ENCODE assay signal across 2 cellular contexts in the genomic region with DNA sequence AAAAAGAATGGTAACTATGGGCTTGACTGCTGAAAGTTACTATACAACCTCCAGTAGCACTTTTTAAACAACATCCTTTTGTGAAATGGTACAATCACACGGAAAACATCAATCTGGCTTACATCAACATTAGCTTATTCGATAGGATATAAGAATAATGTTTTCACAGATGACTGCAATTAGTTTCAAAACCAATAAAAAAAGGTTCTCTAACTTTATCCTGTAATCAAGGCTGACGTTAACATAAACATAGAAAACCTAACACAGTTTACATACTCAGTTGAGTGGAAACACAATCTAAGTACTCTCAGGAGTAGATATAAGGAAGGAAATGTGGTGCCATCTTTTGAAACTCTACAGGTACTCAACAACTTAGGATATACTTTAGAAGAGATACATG.
TF ChIP-seq lines count a peak whose summit lies in the region.

No MANE protein-coding gene starts in this region.

TF ChIP-seq in HEK293, 187 proteins besides CTCF, POLR2A, EP300 and RAD21 (continues in another document):
- TF ChIP-seq ZBTB20 (tag by site-specific recombination; IDR thresholded peaks at IDR 0.05) (no peak), ZNF843 (tag by site-specific recombination; IDR thresholded peaks at IDR 0.05) (no peak), ZNF146 (tag by site-specific recombination; IDR thresholded peaks at IDR 0.05) (no peak), OSR2 (tag by site-specific recombination; IDR thresholded peaks at IDR 0.05) (peak; percentile 40; the same call in 1 of the 2 replicates), ZBTB1 (tag by site-specific recombination; IDR thresholded peaks at IDR 0.05) (no peak), ZNF214 (tag by site-specific recombination; IDR thresholded peaks at IDR 0.05; ENCODE audit: borderline replicate concordance) (no peak), ZNF660 (tag by site-specific recombination; IDR thresholded peaks at IDR 0.05) (no peak), ZNF624 (tag by site-specific recombination; IDR thresholded peaks at IDR 0.05) (no peak), SP2 (tag by site-specific recombination; IDR thresholded peaks at IDR 0.05) (no peak), ZNF600 (tag by site-specific recombination; IDR thresholded peaks at IDR 0.05) (no peak), MZF1 (tag by site-specific recombination; IDR thresholded peaks at IDR 0.05; ENCODE audit: borderline replicate concordance) (no peak), ZNF555 (tag by site-specific recombination; conservative IDR thresholded peaks at IDR 0.05) (no peak), ZNF366 (tag by site-specific recombination; conservative IDR thresholded peaks at IDR 0.05) (no peak), ZNF548 (tag by site-specific recombination; IDR thresholded peaks at IDR 0.05) (no peak), ZFHX2 (tag by site-specific recombination; conservative IDR thresholded peaks at IDR 0.05) (no peak)
- TF ChIP-seq, protein P1, sequence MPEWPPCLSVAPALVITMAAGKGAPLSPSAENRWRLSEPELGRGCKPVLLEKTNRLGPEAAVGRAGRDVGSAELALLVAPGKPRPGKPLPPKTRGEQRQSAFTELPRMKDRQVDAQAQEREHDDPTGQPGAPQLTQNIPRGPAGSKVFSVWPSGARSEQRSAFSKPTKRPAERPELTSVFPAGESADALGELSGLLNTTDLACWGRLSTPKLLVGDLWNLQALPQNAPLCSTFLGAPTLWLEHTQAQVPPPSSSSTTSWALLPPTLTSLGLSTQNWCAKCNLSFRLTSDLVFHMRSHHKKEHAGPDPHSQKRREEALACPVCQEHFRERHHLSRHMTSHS (tag by site-specific recombination; IDR thresholded peaks at IDR 0.05), result no peak
- TF ChIP-seq, protein P2, sequence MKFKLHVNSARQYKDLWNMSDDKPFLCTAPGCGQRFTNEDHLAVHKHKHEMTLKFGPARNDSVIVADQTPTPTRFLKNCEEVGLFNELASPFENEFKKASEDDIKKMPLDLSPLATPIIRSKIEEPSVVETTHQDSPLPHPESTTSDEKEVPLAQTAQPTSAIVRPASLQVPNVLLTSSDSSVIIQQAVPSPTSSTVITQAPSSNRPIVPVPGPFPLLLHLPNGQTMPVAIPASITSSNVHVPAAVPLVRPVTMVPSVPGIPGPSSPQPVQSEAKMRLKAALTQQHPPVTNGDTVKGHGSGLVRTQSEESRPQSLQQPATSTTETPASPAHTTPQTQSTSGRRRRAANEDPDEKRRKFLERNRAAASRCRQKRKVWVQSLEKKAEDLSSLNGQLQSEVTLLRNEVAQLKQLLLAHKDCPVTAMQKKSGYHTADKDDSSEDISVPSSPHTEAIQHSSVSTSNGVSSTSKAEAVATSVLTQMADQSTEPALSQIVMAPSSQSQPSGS (tag by site-specific recombination; IDR thresholded peaks at IDR 0.05; ENCODE audit: low read depth), result no peak
- TF ChIP-seq, protein P3, sequence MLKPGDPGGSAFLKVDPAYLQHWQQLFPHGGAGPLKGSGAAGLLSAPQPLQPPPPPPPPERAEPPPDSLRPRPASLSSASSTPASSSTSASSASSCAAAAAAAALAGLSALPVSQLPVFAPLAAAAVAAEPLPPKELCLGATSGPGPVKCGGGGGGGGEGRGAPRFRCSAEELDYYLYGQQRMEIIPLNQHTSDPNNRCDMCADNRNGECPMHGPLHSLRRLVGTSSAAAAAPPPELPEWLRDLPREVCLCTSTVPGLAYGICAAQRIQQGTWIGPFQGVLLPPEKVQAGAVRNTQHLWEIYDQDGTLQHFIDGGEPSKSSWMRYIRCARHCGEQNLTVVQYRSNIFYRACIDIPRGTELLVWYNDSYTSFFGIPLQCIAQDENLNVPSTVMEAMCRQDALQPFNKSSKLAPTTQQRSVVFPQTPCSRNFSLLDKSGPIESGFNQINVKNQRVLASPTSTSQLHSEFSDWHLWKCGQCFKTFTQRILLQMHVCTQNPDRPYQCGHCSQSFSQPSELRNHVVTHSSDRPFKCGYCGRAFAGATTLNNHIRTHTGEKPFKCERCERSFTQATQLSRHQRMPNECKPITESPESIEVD (tag by site-specific recombination; IDR thresholded peaks at IDR 0.05), result peak; percentile 93
- TF ChIP-seq, protein P4, sequence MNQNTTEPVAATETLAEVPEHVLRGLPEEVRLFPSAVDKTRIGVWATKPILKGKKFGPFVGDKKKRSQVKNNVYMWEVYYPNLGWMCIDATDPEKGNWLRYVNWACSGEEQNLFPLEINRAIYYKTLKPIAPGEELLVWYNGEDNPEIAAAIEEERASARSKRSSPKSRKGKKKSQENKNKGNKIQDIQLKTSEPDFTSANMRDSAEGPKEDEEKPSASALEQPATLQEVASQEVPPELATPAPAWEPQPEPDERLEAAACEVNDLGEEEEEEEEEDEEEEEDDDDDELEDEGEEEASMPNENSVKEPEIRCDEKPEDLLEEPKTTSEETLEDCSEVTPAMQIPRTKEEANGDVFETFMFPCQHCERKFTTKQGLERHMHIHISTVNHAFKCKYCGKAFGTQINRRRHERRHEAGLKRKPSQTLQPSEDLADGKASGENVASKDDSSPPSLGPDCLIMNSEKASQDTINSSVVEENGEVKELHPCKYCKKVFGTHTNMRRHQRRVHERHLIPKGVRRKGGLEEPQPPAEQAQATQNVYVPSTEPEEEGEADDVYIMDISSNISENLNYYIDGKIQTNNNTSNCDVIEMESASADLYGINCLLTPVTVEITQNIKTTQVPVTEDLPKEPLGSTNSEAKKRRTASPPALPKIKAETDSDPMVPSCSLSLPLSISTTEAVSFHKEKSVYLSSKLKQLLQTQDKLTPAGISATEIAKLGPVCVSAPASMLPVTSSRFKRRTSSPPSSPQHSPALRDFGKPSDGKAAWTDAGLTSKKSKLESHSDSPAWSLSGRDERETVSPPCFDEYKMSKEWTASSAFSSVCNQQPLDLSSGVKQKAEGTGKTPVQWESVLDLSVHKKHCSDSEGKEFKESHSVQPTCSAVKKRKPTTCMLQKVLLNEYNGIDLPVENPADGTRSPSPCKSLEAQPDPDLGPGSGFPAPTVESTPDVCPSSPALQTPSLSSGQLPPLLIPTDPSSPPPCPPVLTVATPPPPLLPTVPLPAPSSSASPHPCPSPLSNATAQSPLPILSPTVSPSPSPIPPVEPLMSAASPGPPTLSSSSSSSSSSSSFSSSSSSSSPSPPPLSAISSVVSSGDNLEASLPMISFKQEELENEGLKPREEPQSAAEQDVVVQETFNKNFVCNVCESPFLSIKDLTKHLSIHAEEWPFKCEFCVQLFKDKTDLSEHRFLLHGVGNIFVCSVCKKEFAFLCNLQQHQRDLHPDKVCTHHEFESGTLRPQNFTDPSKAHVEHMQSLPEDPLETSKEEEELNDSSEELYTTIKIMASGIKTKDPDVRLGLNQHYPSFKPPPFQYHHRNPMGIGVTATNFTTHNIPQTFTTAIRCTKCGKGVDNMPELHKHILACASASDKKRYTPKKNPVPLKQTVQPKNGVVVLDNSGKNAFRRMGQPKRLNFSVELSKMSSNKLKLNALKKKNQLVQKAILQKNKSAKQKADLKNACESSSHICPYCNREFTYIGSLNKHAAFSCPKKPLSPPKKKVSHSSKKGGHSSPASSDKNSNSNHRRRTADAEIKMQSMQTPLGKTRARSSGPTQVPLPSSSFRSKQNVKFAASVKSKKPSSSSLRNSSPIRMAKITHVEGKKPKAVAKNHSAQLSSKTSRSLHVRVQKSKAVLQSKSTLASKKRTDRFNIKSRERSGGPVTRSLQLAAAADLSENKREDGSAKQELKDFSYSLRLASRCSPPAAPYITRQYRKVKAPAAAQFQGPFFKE (tag by site-specific recombination; IDR thresholded peaks at IDR 0.05; ENCODE audit: borderline replicate concordance), result no peak

TF ChIP-seq in K562, 482 proteins besides CTCF, POLR2A, EP300 and RAD21:
- TF ChIP-seq ZNF12 (CRISPR knock-in tag; IDR thresholded peaks at IDR 0.05) (no peak), SIX5 (IDR thresholded peaks at IDR 0.05; ENCODE audit: borderline replicate concordance in 1 of 2, insufficient read depth in 1 of 2, low read depth in 1 of 2, low read length in 2 of 2) (no peak), ZSCAN29 (IDR thresholded peaks at IDR 0.05) (no peak), ZNF780A (CRISPR knock-in tag; IDR thresholded peaks at IDR 0.05) (no peak), ATF1 (CRISPR knock-in tag; IDR thresholded peaks at IDR 0.05) (no peak), ATF1 (tag; IDR thresholded peaks at IDR 0.05) (no peak), NEUROD1 (IDR thresholded peaks at IDR 0.05; ENCODE audit: borderline replicate concordance, low read depth, low read length, partially characterized antibody) (no peak), FOXJ3 (CRISPR knock-in tag; IDR thresholded peaks at IDR 0.05) (no peak), FOXM1 (IDR thresholded peaks at IDR 0.05; ENCODE audit: low read depth) (no peak), FOXM1 (CRISPR knock-in tag; IDR thresholded peaks at IDR 0.05; ENCODE audit: low read depth) (no peak), CTBP1 (IDR thresholded peaks at IDR 0.05; ENCODE audit: borderline replicate concordance) (no peak), WHSC1 (IDR thresholded peaks at IDR 0.05; ENCODE audit: low read length) (no peak), YBX1 (IDR thresholded peaks at IDR 0.05) (no peak), SREBF2 (CRISPR knock-in tag; IDR thresholded peaks at IDR 0.05) (no peak), ZNF143 (CRISPR knock-in tag; IDR thresholded peaks at IDR 0.05) (no peak), PRPF4 (IDR thresholded peaks at IDR 0.05; ENCODE audit: insufficient read depth, low read depth, low read length, poor library complexity, severe bottlenecking) (no peak)
- TF ChIP-seq, protein P5, sequence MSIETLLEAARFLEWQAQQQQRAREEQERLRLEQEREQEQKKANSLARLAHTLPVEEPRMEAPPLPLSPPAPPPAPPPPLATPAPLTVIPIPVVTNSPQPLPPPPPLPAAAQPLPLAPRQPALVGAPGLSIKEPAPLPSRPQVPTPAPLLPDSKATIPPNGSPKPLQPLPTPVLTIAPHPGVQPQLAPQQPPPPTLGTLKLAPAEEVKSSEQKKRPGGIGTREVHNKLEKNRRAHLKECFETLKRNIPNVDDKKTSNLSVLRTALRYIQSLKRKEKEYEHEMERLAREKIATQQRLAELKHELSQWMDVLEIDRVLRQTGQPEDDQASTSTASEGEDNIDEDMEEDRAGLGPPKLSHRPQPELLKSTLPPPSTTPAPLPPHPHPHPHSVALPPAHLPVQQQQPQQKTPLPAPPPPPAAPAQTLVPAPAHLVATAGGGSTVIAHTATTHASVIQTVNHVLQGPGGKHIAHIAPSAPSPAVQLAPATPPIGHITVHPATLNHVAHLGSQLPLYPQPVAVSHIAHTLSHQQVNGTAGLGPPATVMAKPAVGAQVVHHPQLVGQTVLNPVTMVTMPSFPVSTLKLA (conservative IDR thresholded peaks at IDR 0.05), result no peak
- TF ChIP-seq, protein P6, sequence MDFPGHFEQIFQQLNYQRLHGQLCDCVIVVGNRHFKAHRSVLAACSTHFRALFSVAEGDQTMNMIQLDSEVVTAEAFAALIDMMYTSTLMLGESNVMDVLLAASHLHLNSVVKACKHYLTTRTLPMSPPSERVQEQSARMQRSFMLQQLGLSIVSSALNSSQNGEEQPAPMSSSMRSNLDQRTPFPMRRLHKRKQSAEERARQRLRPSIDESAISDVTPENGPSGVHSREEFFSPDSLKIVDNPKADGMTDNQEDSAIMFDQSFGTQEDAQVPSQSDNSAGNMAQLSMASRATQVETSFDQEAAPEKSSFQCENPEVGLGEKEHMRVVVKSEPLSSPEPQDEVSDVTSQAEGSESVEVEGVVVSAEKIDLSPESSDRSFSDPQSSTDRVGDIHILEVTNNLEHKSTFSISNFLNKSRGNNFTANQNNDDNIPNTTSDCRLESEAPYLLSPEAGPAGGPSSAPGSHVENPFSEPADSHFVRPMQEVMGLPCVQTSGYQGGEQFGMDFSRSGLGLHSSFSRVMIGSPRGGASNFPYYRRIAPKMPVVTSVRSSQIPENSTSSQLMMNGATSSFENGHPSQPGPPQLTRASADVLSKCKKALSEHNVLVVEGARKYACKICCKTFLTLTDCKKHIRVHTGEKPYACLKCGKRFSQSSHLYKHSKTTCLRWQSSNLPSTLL (IDR thresholded peaks at IDR 0.05), result no peak
- TF ChIP-seq, protein P7, sequence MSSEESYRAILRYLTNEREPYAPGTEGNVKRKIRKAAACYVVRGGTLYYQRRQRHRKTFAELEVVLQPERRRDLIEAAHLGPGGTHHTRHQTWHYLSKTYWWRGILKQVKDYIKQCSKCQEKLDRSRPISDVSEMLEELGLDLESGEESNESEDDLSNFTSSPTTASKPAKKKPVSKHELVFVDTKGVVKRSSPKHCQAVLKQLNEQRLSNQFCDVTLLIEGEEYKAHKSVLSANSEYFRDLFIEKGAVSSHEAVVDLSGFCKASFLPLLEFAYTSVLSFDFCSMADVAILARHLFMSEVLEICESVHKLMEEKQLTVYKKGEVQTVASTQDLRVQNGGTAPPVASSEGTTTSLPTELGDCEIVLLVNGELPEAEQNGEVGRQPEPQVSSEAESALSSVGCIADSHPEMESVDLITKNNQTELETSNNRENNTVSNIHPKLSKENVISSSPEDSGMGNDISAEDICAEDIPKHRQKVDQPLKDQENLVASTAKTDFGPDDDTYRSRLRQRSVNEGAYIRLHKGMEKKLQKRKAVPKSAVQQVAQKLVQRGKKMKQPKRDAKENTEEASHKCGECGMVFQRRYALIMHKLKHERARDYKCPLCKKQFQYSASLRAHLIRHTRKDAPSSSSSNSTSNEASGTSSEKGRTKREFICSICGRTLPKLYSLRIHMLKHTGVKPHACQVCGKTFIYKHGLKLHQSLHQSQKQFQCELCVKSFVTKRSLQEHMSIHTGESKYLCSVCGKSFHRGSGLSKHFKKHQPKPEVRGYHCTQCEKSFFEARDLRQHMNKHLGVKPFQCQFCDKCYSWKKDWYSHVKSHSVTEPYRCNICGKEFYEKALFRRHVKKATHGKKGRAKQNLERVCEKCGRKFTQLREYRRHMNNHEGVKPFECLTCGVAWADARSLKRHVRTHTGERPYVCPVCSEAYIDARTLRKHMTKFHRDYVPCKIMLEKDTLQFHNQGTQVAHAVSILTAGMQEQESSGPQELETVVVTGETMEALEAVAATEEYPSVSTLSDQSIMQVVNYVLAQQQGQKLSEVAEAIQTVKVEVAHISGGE (CRISPR knock-in tag; IDR thresholded peaks at IDR 0.05), result no peak
- TF ChIP-seq, protein P8, sequence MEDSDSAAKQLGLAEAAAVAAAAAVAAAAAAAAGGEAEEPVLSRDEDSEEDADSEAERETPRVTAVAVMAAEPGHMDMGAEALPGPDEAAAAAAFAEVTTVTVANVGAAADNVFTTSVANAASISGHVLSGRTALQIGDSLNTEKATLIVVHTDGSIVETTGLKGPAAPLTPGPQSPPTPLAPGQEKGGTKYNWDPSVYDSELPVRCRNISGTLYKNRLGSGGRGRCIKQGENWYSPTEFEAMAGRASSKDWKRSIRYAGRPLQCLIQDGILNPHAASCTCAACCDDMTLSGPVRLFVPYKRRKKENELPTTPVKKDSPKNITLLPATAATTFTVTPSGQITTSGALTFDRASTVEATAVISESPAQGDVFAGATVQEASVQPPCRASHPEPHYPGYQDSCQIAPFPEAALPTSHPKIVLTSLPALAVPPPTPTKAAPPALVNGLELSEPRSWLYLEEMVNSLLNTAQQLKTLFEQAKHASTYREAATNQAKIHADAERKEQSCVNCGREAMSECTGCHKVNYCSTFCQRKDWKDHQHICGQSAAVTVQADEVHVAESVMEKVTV (CRISPR knock-in tag; IDR thresholded peaks at IDR 0.05), result no peak
- TF ChIP-seq, protein P9, sequence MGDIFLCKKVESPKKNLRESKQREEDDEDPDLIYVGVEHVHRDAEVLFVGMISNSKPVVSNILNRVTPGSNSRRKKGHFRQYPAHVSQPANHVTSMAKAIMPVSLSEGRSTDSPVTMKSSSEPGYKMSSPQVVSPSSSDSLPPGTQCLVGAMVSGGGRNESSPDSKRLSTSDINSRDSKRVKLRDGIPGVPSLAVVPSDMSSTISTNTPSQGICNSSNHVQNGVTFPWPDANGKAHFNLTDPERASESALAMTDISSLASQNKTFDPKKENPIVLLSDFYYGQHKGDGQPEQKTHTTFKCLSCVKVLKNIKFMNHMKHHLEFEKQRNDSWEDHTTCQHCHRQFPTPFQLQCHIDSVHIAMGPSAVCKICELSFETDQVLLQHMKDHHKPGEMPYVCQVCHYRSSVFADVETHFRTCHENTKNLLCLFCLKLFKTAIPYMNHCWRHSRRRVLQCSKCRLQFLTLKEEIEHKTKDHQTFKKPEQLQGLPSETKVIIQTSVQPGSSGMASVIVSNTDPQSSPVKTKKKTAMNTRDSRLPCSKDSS (IDR thresholded peaks at IDR 0.05; ENCODE audit: low read depth, partially characterized antibody), result no peak
